ENCODE assay signal across 1 cellular context in the genomic region with DNA sequence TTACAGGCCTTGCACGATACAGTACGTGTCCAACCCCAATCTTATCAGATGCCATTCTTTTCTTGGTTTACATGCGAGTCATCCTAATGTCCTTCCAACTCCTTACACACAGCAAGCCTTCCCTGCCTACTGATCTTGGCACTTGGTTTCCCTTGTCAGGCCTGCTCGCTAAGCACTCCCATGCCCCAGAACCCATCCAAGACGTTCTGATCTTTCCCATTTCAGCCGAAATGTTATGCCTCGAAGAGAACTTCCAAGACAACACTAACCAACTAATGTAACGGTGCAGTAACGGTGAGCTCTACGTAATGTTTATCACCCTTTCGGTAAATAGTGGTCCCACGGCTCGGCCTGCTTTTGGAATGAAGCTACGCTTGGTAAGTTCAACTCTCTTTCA.
TF ChIP-seq lines count a peak whose summit lies in the region.

No MANE protein-coding gene starts in this region.

TF ChIP-seq in K562, 482 proteins besides CTCF, POLR2A, EP300 and RAD21:
- TF ChIP-seq, protein P1, sequence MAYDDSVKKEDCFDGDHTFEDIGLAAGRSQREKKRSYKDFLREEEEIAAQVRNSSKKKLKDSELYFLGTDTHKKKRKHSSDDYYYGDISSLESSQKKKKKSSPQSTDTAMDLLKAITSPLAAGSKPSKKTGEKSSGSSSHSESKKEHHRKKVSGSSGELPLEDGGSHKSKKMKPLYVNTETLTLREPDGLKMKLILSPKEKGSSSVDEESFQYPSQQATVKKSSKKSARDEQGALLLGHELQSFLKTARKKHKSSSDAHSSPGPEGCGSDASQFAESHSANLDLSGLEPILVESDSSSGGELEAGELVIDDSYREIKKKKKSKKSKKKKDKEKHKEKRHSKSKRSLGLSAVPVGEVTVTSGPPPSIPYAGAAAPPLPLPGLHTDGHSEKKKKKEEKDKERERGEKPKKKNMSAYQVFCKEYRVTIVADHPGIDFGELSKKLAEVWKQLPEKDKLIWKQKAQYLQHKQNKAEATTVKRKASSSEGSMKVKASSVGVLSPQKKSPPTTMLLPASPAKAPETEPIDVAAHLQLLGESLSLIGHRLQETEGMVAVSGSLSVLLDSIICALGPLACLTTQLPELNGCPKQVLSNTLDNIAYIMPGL (CRISPR knock-in tag; IDR thresholded peaks at IDR 0.05): no peak
- TF ChIP-seq KAT7 (CRISPR knock-in tag; IDR thresholded peaks at IDR 0.05; ENCODE audit: borderline replicate concordance) (peak; percentile 67; the same call in 1 of the 2 replicates), KDM4B (IDR thresholded peaks at IDR 0.05; ENCODE audit: borderline replicate concordance in 2 of 2, low read depth in 1 of 2) (no peak), KDM5B (IDR thresholded peaks at IDR 0.05; ENCODE audit: insufficient replicate concordance, low read depth, low read length) (peak; percentile 18)
